26 cellular contexts compared by ENCODE assay signal in the genomic region with DNA sequence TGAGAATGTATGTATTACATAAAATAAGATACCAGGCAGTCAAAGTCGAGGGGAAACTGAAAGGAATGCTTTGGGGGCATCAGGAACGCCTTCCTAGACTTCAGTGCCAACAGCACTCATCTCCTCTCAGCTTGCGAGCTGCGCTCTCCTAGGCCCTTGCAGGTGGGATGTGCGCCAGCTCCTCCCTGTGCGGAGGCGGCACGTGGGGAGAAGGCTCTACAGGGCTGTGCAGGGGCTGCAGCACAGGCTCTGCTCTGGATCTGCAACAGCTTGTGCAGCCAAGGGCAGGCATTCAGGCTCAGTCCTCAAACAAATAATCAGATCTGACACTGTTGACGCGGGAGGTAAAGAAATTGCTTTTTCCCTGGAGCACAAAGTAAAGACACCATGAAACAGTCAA.
A peak's percentile ranks its signal among the peaks of the same experiment; 100 is the strongest.
DNase-seq lines count a peak whose midpoint lies in the region; ATAC-seq and TF ChIP-seq lines count a peak whose summit lies in the region.
"Had no signal": no experiment of that assay in that cellular context is flagged by ENCODE, and none has a peak within 500 bp of the region (broad histone marks: within the 10 kb centered on the region; RNA-seq: fewer than 3 reads in every experiment).

No MANE protein-coding gene starts in this region.

- peak overlapping the region; percentile 43; the same call in 1 of the 2 replicates for H2AFZ ChIP-seq in GM23338

- DNase-seq in GM23338 (ENCODE audit: low spot score) (no peak), endothelial cell (ENCODE audit: low spot score) (no peak), mesenteric fat pad (ENCODE audit: low spot score) (peak; percentile 74), NCI-H748 treated with DMSO at 0.1 percent for 48 hours (lab: John Stamatoyannopoulos, UW) (no peak), DMS53 treated with DMSO at 0.1 percent for 48 hours (lab: John Stamatoyannopoulos, UW; ENCODE audit: unreplicated experiment) (no peak)
- no peak for DNase-seq in CD8-positive, alpha-beta T cell
- DNase-seq in activated T-cell treated with anti-CD3 and anti-CD28 coated beads, Interleukin-2, amount 50 U/mL, for 1 hour = no peak
- DNase-seq: activated CD4-positive, alpha-beta T cell treated with anti-CD3 and anti-CD28 coated beads for 1 hour; activated CD8-positive, alpha-beta memory T cell treated with anti-CD3 and anti-CD28 coated beads, Interleukin-2, amount 50 U/mL, for 48 hours; activated CD8-positive, alpha-beta T cell treated with anti-CD3 and anti-CD28 coated beads for 36 hours; amygdala; brain microvascular endothelial cell; Calu3; HFFc6; immature natural killer cell; IMR-90; left colon; NCI-H1694; upper lobe of right lung had no signal

- H3K9me2 ChIP-seq in GM23338 (ENCODE audit: insufficient read depth) = 0 out of 2 replicates have a peak, but pooled peaks cover 7% of the 10 kb centered on the region

- H3K27me3 Mint-ChIP-seq in GM23338 (ENCODE audit: insufficient read depth, low read depth, poor library complexity) (peaks cover 13% of the 10 kb centered on the region), endothelial cell (ENCODE audit: unreplicated experiment) (peaks cover 6% of the 10 kb centered on the region)
- H3K27me3 Mint-ChIP-seq in CD8-positive, alpha-beta T cell (ENCODE audit: low read depth) = no peaks in the 10 kb centered on the region
- H3K27me3 Mint-ChIP-seq: activated CD8-positive, alpha-beta T cell treated with anti-CD3 and anti-CD28 coated beads for 36 hours had no signal

- TF ChIP-seq CTCF in GM23338 (conservative IDR thresholded peaks at IDR 0.05; ENCODE audit: low read depth in 2 of 2) (no peak), endothelial cell (IDR thresholded peaks at IDR 0.05; ENCODE audit: unreplicated experiment) (no peak)
- no peak for TF ChIP-seq CTCF in CD8-positive, alpha-beta T cell (IDR thresholded peaks at IDR 0.05)

- H3K4me1 Mint-ChIP-seq in GM23338 (peaks cover 29% of the 10 kb centered on the region), endothelial cell (ENCODE audit: unreplicated experiment) (peaks cover 72% of the 10 kb centered on the region)
- no peaks in the 10 kb centered on the region for H3K4me1 Mint-ChIP-seq in CD8-positive, alpha-beta T cell (ENCODE audit: low read depth)
- H3K4me1 Mint-ChIP-seq: CD14-positive monocyte; immature natural killer cell; stimulated activated memory B cell treated with anti-CD40 and anti-IgM and Interleukin-4, amounts not matched to agents 10 μg/mL and 1 μg/mL and 100 μg/mL, for 72 hours had no signal

- H3K4me2 ChIP-seq in BLaER1 = peak overlapping the region; percentile 82
- H3K4me2 ChIP-seq in GM23338 = no peak overlapping the region

- H3K4me3 Mint-ChIP-seq in GM23338 (no peak overlapping the region), endothelial cell (ENCODE audit: unreplicated experiment) (no peak overlapping the region)
- no peak overlapping the region for H3K4me3 Mint-ChIP-seq in CD8-positive, alpha-beta T cell
- H3K4me3 Mint-ChIP-seq: activated CD8-positive, alpha-beta T cell treated with anti-CD3 and anti-CD28 coated beads for 36 hours; CD14-positive monocyte; HFFc6; immature natural killer cell; mesothelial cell of epicardium; stimulated activated memory B cell treated with anti-CD40 and anti-IgM and Interleukin-4, amounts not matched to agents 10 μg/mL and 1 μg/mL and 100 μg/mL, for 72 hours; T-helper 2 cell treated with Interferon-gamma antibody and Interleukin-4, amounts not matched to agents 5 μg/mL and 100 μg/mL, for 36 hours had no signal

- intact Hi-C loops in CD8-positive, alpha-beta T cell (cut with DNase I, micrococcal nuclease) = no loop called here

- H3F3A ChIP-seq in GM23338 (replicated peaks; ENCODE audit: low read depth) = no peaks in the 10 kb centered on the region

- H3K9me3 Mint-ChIP-seq in GM23338 = peaks cover 2% of the 10 kb centered on the region; the same call in 1 of the 3 replicates
- no peaks in the 10 kb centered on the region for H3K9me3 Mint-ChIP-seq in endothelial cell (ENCODE audit: unreplicated experiment)
- H3K9me3 Mint-ChIP-seq in CD8-positive, alpha-beta T cell = no peaks in the 10 kb centered on the region
- H3K9me3 Mint-ChIP-seq: activated CD8-positive, alpha-beta T cell treated with anti-CD3 and anti-CD28 coated beads for 36 hours; activated naive CD4-positive, alpha-beta T cell treated with anti-CD3 and anti-CD28 coated beads, Interleukin-2, amount 50 U/mL, for 72 hours; immature natural killer cell; mesothelial cell of epicardium; stimulated activated memory B cell treated with anti-CD40 and anti-IgM and Interleukin-4, amounts not matched to agents 10 μg/mL and 1 μg/mL and 100 μg/mL, for 72 hours; T-helper 2 cell treated with Interferon-gamma antibody and Interleukin-4, amounts not matched to agents 5 μg/mL and 100 μg/mL, for 36 hours had no signal

- no peaks in the 10 kb centered on the region for H3K27me3 ChIP-seq in BLaER1
- no peaks in the 10 kb centered on the region for H3K27me3 ChIP-seq in GM23338 (ENCODE audit: insufficient read depth)
- H3K27me3 ChIP-seq in CD8-positive, alpha-beta T cell (ENCODE audit: insufficient read depth, low read length) = no peaks in the 10 kb centered on the region
- H3K27me3 ChIP-seq: brain microvascular endothelial cell, upper lobe of right lung had no signal

- no peak overlapping the region for H3K27ac ChIP-seq in BLaER1
- H3K27ac ChIP-seq in GM23338 (ENCODE audit: low read depth) = no peak overlapping the region
- H3K27ac ChIP-seq in CD8-positive, alpha-beta T cell (ENCODE audit: low read depth, low read length) = no peak overlapping the region
- H3K27ac ChIP-seq: brain microvascular endothelial cell, prostate gland, upper lobe of right lung had no signal

- POLR2A ChIA-PET in CD8-positive, alpha-beta T cell (lab: Charles Lee) = no interaction called here

- H3K27ac Mint-ChIP-seq in GM23338 = no peak overlapping the region
- peak overlapping the region; percentile 84 for H3K27ac Mint-ChIP-seq in endothelial cell (ENCODE audit: unreplicated experiment)
- no peak overlapping the region for H3K27ac Mint-ChIP-seq in CD8-positive, alpha-beta T cell
- H3K27ac Mint-ChIP-seq: activated CD8-positive, alpha-beta T cell treated with anti-CD3 and anti-CD28 coated beads for 36 hours; activated naive CD4-positive, alpha-beta T cell treated with anti-CD3 and anti-CD28 coated beads, Interleukin-2, amount 50 U/mL, for 72 hours; CD14-positive monocyte; HFFc6; immature natural killer cell; mesothelial cell of epicardium; stimulated activated memory B cell treated with anti-CD40 and anti-IgM and Interleukin-4, amounts not matched to agents 10 μg/mL and 1 μg/mL and 100 μg/mL, for 72 hours; T-helper 2 cell treated with Interferon-gamma antibody and Interleukin-4, amounts not matched to agents 5 μg/mL and 100 μg/mL, for 36 hours had no signal

- no peaks in the 10 kb centered on the region for H3K9me3 ChIP-seq in BLaER1
- H3K9me3 ChIP-seq in CD8-positive, alpha-beta T cell (ENCODE audit: low read length) = no peaks in the 10 kb centered on the region
- H3K9me3 ChIP-seq: prostate gland, upper lobe of right lung had no signal

- H3K4me3 ChIP-seq in BLaER1 (no peak overlapping the region), GM23338 (no peak overlapping the region)
- no peak overlapping the region for H3K4me3 ChIP-seq in CD8-positive, alpha-beta T cell (ENCODE audit: low read depth, low read length)
- H3K4me3 ChIP-seq: prostate gland, upper lobe of right lung had no signal

- ATAC-seq in GM23338 = peak; percentile 17; the same call in 1 of the 3 replicates
- no peak for ATAC-seq in CD8-positive, alpha-beta T cell
- ATAC-seq: activated CD8-positive, alpha-beta T cell treated with anti-CD3 and anti-CD28 coated beads for 36 hours; activated naive CD4-positive, alpha-beta T cell treated with anti-CD3 and anti-CD28 coated beads, Interleukin-2, amount 50 U/mL, for 72 hours; left colon; stimulated activated memory B cell treated with anti-CD40 and anti-IgM and Interleukin-4, amounts not matched to agents 10 μg/mL and 1 μg/mL and 100 μg/mL, for 72 hours had no signal

- H3K36me3 ChIP-seq in BLaER1 = no peaks in the 10 kb centered on the region
- H3K36me3 ChIP-seq in GM23338 (ENCODE audit: insufficient read depth) = no peaks in the 10 kb centered on the region
- no peaks in the 10 kb centered on the region for H3K36me3 ChIP-seq in CD8-positive, alpha-beta T cell (ENCODE audit: insufficient read depth, low read length)
- H3K36me3 ChIP-seq: brain microvascular endothelial cell, prostate gland, upper lobe of right lung had no signal

- no peaks in the 10 kb centered on the region for H3K36me3 Mint-ChIP-seq in GM23338 (ENCODE audit: low read depth)
- H3K36me3 Mint-ChIP-seq in endothelial cell (ENCODE audit: low read depth, unreplicated experiment) = no peaks in the 10 kb centered on the region
- no peaks in the 10 kb centered on the region for H3K36me3 Mint-ChIP-seq in CD8-positive, alpha-beta T cell
- H3K36me3 Mint-ChIP-seq: activated naive CD4-positive, alpha-beta T cell treated with anti-CD3 and anti-CD28 coated beads, Interleukin-2, amount 50 U/mL, for 72 hours; CD14-positive monocyte; immature natural killer cell; mesothelial cell of epicardium; stimulated activated memory B cell treated with anti-CD40 and anti-IgM and Interleukin-4, amounts not matched to agents 10 μg/mL and 1 μg/mL and 100 μg/mL, for 72 hours had no signal

- H3K9ac ChIP-seq in BLaER1 = no peak overlapping the region

- CTCF ChIA-PET in CD8-positive, alpha-beta T cell (lab: Charles Lee) = no interaction called here

- no peaks in the 10 kb centered on the region for H3K79me2 ChIP-seq in GM23338 (replicated peaks; ENCODE audit: insufficient read depth)

- H3K4me1 ChIP-seq in BLaER1 (peaks cover 29% of the 10 kb centered on the region), GM23338 (ENCODE audit: insufficient read depth) (0 out of 2 replicates have a peak, but pooled peaks cover 10% of the 10 kb centered on the region)
- peaks cover 3% of the 10 kb centered on the region for H3K4me1 ChIP-seq in CD8-positive, alpha-beta T cell (ENCODE audit: insufficient read depth, low read length)
- H3K4me1 ChIP-seq: upper lobe of right lung had no signal

- H4K20me1 ChIP-seq in BLaER1 (no peaks in the 10 kb centered on the region), GM23338 (replicated peaks; ENCODE audit: insufficient read depth) (no peaks in the 10 kb centered on the region)

TF ChIP-seq in GM23338, 12 proteins besides CTCF, POLR2A, EP300 and RAD21:
- no peak for TF ChIP-seq POLR2AphosphoS5 (IDR thresholded peaks at IDR 0.05; ENCODE audit: low read depth)
- TF ChIP-seq EZH2phosphoT487 (IDR thresholded peaks at IDR 0.05; ENCODE audit: unreplicated experiment) = no peak
- TF ChIP-seq CREB1 (CRISPR knock-in tag; IDR thresholded peaks at IDR 0.05; ENCODE audit: low read depth) = no peak
TF ChIP-seq in GM23338: peak in this region for 0.
